15 cellular contexts compared by ENCODE assay signal in the genomic region with DNA sequence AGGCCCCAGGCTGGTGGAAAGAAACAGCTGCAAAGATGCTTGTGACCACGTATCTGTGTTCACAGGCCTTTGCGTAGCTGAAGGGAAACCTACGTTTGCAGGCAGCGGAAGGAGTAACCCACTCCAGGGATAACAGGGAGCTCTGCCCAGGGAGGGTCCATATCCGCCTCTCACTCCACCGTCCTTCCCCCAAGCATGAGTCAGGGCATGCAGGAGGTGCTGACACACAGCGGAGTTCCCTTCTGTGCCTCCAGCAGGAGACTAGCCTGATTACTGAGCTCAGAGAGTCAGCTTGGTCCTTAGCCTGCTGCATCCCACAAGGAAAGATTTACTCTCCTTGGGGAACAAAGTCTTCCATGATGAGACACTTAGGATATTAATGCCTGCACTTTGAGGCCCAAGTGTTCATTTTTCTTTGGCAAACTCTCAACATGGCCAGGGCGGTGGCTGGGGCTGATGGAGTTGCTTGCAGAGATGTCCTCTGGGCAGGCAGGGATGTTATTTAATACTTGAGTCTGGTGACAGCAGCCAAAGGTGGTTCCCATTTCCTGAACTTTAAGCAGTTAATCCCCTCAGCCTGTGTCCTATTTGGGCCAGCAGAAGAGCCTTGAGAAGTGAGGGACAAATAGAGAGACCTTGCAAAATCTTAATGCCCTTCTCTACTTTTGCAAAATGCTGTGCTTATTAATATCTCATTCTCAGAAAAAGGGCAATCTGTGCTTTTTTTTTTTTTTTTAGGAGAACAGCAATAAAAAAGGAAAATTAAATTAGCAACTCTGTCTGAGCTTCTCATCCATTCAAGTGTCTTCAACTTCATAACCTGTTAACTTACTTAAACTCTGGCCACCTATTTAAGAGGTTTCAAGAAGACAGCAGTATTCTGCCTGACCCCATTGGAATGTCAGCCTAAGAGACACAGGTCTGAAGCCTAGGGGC.
A peak's percentile ranks its signal among the peaks of the same experiment; 100 is the strongest.
DNase-seq lines count a peak whose midpoint lies in the region; ATAC-seq, FAIRE-seq and TF ChIP-seq lines count a peak whose summit lies in the region.
"Had no signal": no experiment of that assay in that cellular context is flagged by ENCODE, and none has a peak within 500 bp of the region (broad histone marks: within the 10 kb centered on the region; RNA-seq: fewer than 3 reads in every experiment).

No MANE protein-coding gene starts in this region.

- intact Hi-C loops in left cardiac atrium (cut with DNase I) (no loop called here), right cardiac atrium (cut with DNase I) (no loop called here), K562 (cut with micrococcal nuclease) (no loop called here)

- no peak for TF ChIP-seq EP300 in K562 (IDR thresholded peaks at IDR 0.05; ENCODE audit: low read length)

- no peaks in the 10 kb centered on the region for H3K9me3 ChIP-seq in right cardiac atrium (ENCODE audit: control insufficient read depth, low read length)
- H3K9me3 ChIP-seq in K562 (replicated peaks; ENCODE audit: control insufficient read depth, insufficient read depth, low read depth, low read length), result no peaks in the 10 kb centered on the region
- H3K9me3 ChIP-seq: adrenal gland had no signal

- no TSS peak for BruUV-seq in K562 (replicated peaks; lab: Mats Ljungman, UMichigan)

- H2AFZ ChIP-seq in K562 (ENCODE audit: low read depth, low read length), result no peak overlapping the region

- CTCF ChIA-PET in K562 (lab: Yijun Ruan, JAX; ENCODE audit: low intra/inter-chr PET ratio), result no interaction called here

- H3K27ac ChIP-seq in right cardiac atrium (ENCODE audit: low read length), result no peak overlapping the region
- no peak overlapping the region for H3K27ac ChIP-seq in K562 (ENCODE audit: extremely low read depth, low read depth, low read length)
- H3K27ac ChIP-seq: adrenal gland had no signal

- H3K9ac ChIP-seq in K562 (ENCODE audit: insufficient read depth in 1 of 2, low read depth in 2 of 2, low read length in 2 of 2), result no peak overlapping the region

- H3K9me1 ChIP-seq in K562 (ENCODE audit: control insufficient read depth, insufficient read depth, low read length), result no peaks in the 10 kb centered on the region

- no peak for TF ChIP-seq RAD21 in K562 (CRISPR knock-in tag; conservative IDR thresholded peaks at IDR 0.05 in 1 of 2, IDR thresholded peaks at IDR 0.05 in 1 of 2)

- FAIRE-seq in K562 (lab: Jason Lieb, UNC), result peak; percentile 23

- TF ChIP-seq POLR2A in K562 (conservative IDR thresholded peaks at IDR 0.05), result no peak

- no peak overlapping the region for H3K4me3 ChIP-seq in right cardiac atrium (ENCODE audit: low read length)
- no peak overlapping the region for H3K4me3 ChIP-seq in K562
- H3K4me3 ChIP-seq: adrenal gland, lung had no signal

- peaks cover 15% of the 10 kb centered on the region for H4K20me1 ChIP-seq in K562 (replicated peaks; ENCODE audit: control insufficient read depth, insufficient read depth, low read length)

- ATAC-seq in left cardiac atrium (peak; percentile 12 to 98), right cardiac atrium (no peak), K562 (peak; percentile 52), GM21576 (IDR thresholded peaks at IDR 0.05; ENCODE audit: unreplicated experiment) (no peak), HG03378 (IDR thresholded peaks at IDR 0.05; ENCODE audit: unreplicated experiment) (no peak)

- no peak for TF ChIP-seq CTCF in K562 (IDR thresholded peaks at IDR 0.05 in 2 of 3, conservative IDR thresholded peaks at IDR 0.05 in 1 of 3; ENCODE audit: insufficient read depth in 2 of 3, low read depth in 1 of 3, low read length in 3 of 3)

- no peaks in the 10 kb centered on the region for H3K79me2 ChIP-seq in K562 (ENCODE audit: control insufficient read depth, insufficient read depth, low read length)

- H3K4me1 ChIP-seq in right cardiac atrium (ENCODE audit: control insufficient read depth, insufficient read depth, low read length) (no peaks in the 10 kb centered on the region), K562 (replicated peaks in 1 of 2; ENCODE audit: control insufficient read depth in 2 of 2, insufficient read depth in 2 of 2, low read length in 2 of 2) (no peaks in the 10 kb centered on the region; a peak in 1 of 5 replicates)
- H3K4me1 ChIP-seq: adrenal gland had no signal

- H3K4me2 ChIP-seq in K562 (ENCODE audit: insufficient read depth, low read length), result no peak overlapping the region

- POLR2A ChIA-PET in K562 (lab: Yijun Ruan, JAX), result interaction anchor here (1.1 to 1.5 kb wide), 2 partner anchors 12 to 15 kb away, joined by 4 to 6 read pairs; no protein-coding TSS in a partner anchor

- in situ Hi-C loops in K562 (cut with MboI), result no loop called here

- H3K27me3 ChIP-seq in right cardiac atrium (ENCODE audit: control insufficient read depth, insufficient read depth) (no peaks in the 10 kb centered on the region), K562 (ENCODE audit: control insufficient read depth in 2 of 2, insufficient read depth in 2 of 2, low read length in 2 of 2) (peaks cover 44 to 68% of the 10 kb centered on the region in 2 experiments)
- H3K27me3 ChIP-seq: adrenal gland had no signal

- DNase-seq in left cardiac atrium (no peak), right cardiac atrium (no peak), K562 (ENCODE audit: extremely low read depth in 1 of 4, low spot score in 3 of 4) (no peak), iPS-NIHi7 (ENCODE audit: extremely low spot score) (peak; percentile 48), NCI-H524 treated with DMSO at 0.1 percent for 48 hours (lab: John Stamatoyannopoulos, UW) (no peak)
- no peak for DNase-seq in stimulated activated naive CD4-positive, alpha-beta T cell (lab: John Stamatoyannopoulos, UW)
- DNase-seq: activated CD4-positive, alpha-beta T cell treated with anti-CD3 and anti-CD28 coated beads for 1 hour; activated T-cell treated with anti-CD3 and anti-CD28 coated beads, Interleukin-2, amount 50 U/mL, for 24 hours; adrenal gland; NCI-H2171 treated with DMSO at 0.1 percent for 48 hours; T-helper 1 cell; trophoblast cell had no signal

- no peaks in the 10 kb centered on the region for H3K36me3 ChIP-seq in K562 (ENCODE audit: control insufficient read depth, insufficient read depth, low read length)
- H3K36me3 ChIP-seq: adrenal gland had no signal

- WGBS in right cardiac atrium, result 56% methylated on average over 8 of the region's 8 CpGs
- under 1% methylated on average over 8 of the region's 8 CpGs for WGBS in K562 (ENCODE audit: insufficient coverage, low coverage, missing lambda C conversion rate)

TF ChIP-seq in K562, 482 proteins besides CTCF, POLR2A, EP300 and RAD21:
- TF ChIP-seq SIRT6 (IDR thresholded peaks at IDR 0.05; ENCODE audit: low read depth, low read length) (no peak), FOSL1 (tag; conservative IDR thresholded peaks at IDR 0.05) (0 out of 2 replicates have a peak, but pooled peaks have one; percentile 44), RUNX1 (IDR thresholded peaks at IDR 0.05; ENCODE audit: low read depth) (no peak), PHTF2 (CRISPR knock-in tag; IDR thresholded peaks at IDR 0.05) (no peak), SRF (CRISPR knock-in tag; IDR thresholded peaks at IDR 0.05) (peak in 1 of 2 experiments; percentile 47; a peak in 1 of 4 replicates)
- TF ChIP-seq, protein P1, sequence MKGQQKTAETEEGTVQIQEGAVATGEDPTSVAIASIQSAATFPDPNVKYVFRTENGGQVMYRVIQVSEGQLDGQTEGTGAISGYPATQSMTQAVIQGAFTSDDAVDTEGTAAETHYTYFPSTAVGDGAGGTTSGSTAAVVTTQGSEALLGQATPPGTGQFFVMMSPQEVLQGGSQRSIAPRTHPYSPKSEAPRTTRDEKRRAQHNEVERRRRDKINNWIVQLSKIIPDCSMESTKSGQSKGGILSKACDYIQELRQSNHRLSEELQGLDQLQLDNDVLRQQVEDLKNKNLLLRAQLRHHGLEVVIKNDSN (CRISPR knock-in tag; IDR thresholded peaks at IDR 0.05), result 0 out of 2 replicates have a peak, but pooled peaks have one; percentile 14

Comparison
In these comparisons a context has a peak if more than half of its experiments do, and no peak if none do; other contexts are left out.
1. ATAC-seq: peak in left cardiac atrium (2 of 2) and K562 (single experiment); none in right cardiac atrium (0 of 2), GM21576 (single experiment) and HG03378 (single experiment).